ENCODE assay signal across 9 cellular contexts in the genomic region with DNA sequence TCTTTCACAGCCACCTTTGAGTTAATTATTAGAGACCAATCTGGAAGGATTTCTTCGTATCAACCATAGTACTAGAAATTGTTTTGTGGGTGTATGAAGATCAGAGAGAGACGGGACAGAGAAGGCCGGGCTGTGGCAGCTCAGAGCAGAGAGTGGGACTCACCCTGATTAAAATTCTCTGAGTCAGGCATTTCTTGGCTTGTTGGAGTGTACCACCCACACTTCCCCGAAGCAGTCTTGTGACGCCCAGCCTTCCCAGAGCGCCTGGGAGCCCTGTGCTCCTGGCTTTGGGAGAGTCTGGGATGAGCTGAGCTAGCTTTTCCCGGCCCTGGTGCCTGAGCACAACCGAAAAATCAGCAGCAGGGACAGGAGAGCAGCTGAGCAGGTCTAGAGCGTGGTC. TPM values are rescaled to one million over a fixed set of nuclear protein-coding genes. Genes with fewer than 3 reads are reported as not detected.
DNase-seq lines count a peak whose midpoint lies in the region; ATAC-seq and TF ChIP-seq lines count a peak whose summit lies in the region.
"Had no signal": no experiment of that assay in that cellular context is flagged by ENCODE, and none has a peak within 500 bp of the region (broad histone marks: within the 10 kb centered on the region; RNA-seq: fewer than 3 reads in every experiment).

No MANE protein-coding gene starts in this region.

- ATAC-seq in Right ventricle myocardium superior (ENCODE audit: poor library complexity) (peak; percentile 84), HG03354 (IDR thresholded peaks at IDR 0.05; ENCODE audit: poor library complexity, severe bottlenecking, unreplicated experiment) (no peak)
- no peak for ATAC-seq in stimulated activated effector memory CD8-positive, alpha-beta T cell treated with anti-CD3 and anti-CD28 coated beads, Interleukin-12 subunit alpha, Interleukin-12 subunit beta, amount 100 ng/mL, for 72 hours

- peak overlapping the region in 6 of 7 donors; percentile 0 to 79 (median 34) for H3K27ac Mint-ChIP-seq in CD14-positive monocyte
- no peak overlapping the region for H3K27ac Mint-ChIP-seq in stimulated activated effector memory CD8-positive, alpha-beta T cell treated with anti-CD3 and anti-CD28 coated beads, Interleukin-12 subunit alpha, Interleukin-12 subunit beta, amount 100 ng/mL, for 72 hours

- intact Hi-C loops in CD14-positive monocyte (cut with micrococcal nuclease) (no loop called here), Right ventricle myocardium superior (cut with DNase I) (no loop called here), posterior vena cava (cut with DNase I) (loop anchor here in 1 of 2 donors (10.0 kb wide), 1 partner anchor 109 kb away; no protein-coding TSS in a partner anchor)

- H3K4me1 ChIP-seq in BE2C: no peaks in the 10 kb centered on the region

- peaks cover 0 to 4% (median 2%) of the 10 kb centered on the region in 3 donors for H3K27me3 Mint-ChIP-seq in CD14-positive monocyte (ENCODE audit: low read depth in 3 of 3)

- no peaks in the 10 kb centered on the region for H3K27me3 ChIP-seq in BE2C

- peaks cover 13% of the 10 kb centered on the region for H3K4me1 Mint-ChIP-seq in CD14-positive monocyte
- H3K4me1 Mint-ChIP-seq in stimulated activated effector memory CD8-positive, alpha-beta T cell treated with anti-CD3 and anti-CD28 coated beads, Interleukin-12 subunit alpha, Interleukin-12 subunit beta, amount 100 ng/mL, for 72 hours: peaks cover 35% of the 10 kb centered on the region

- H3K36me3 ChIP-seq in BE2C: no peaks in the 10 kb centered on the region

- no peak overlapping the region for H3K4me3 Mint-ChIP-seq in CD14-positive monocyte
- H3K4me3 Mint-ChIP-seq in stimulated activated effector memory CD8-positive, alpha-beta T cell treated with anti-CD3 and anti-CD28 coated beads, Interleukin-12 subunit alpha, Interleukin-12 subunit beta, amount 100 ng/mL, for 72 hours: no peak overlapping the region

- no peak for TF ChIP-seq CTCF in CD14-positive monocyte (IDR thresholded peaks at IDR 0.05)
- TF ChIP-seq CTCF in BE2C (IDR thresholded peaks at IDR 0.05; ENCODE audit: low read depth, low read length): no peak

- DNase-seq in CD14-positive monocyte (ENCODE audit: low spot score) (no peak), amygdala (lab: John Stamatoyannopoulos, UW) (peak in 52 of 56 donors; percentile 23 to 85 (median 58)), Right ventricle myocardium superior (peak; percentile 81), posterior vena cava (ENCODE audit: low spot score) (peak; percentile 96), BE2C (no peak)
- DNase-seq in stimulated activated effector memory CD8-positive, alpha-beta T cell treated with anti-CD3 and anti-CD28 coated beads, Interleukin-12 subunit alpha, Interleukin-12 subunit beta, amount 100 ng/mL, for 72 hours (ENCODE audit: low spot score in 2 of 2): no peak
- DNase-seq in stimulated activated CD4-positive, alpha-beta T cell treated with anti-CD3 and anti-CD28 coated beads, Interleukin-4, amount 100 ng/mL, for 4 hours: no peak
- DNase-seq: NCI-H2029 had no signal

- H3K9me3 ChIP-seq in BE2C: no peaks in the 10 kb centered on the region

- no peak overlapping the region for H3K4me3 ChIP-seq in BE2C (ENCODE audit: low read depth, low read length)

- H3K9me3 Mint-ChIP-seq in CD14-positive monocyte: peaks cover 0 to 2% (median 0%) of the 10 kb centered on the region in 7 donors
- H3K9me3 Mint-ChIP-seq in stimulated activated effector memory CD8-positive, alpha-beta T cell treated with anti-CD3 and anti-CD28 coated beads, Interleukin-12 subunit alpha, Interleukin-12 subunit beta, amount 100 ng/mL, for 72 hours: no peaks in the 10 kb centered on the region

- peaks cover 31 to 51% of the 10 kb centered on the region in 2 donors for H3K36me3 Mint-ChIP-seq in CD14-positive monocyte
- H3K36me3 Mint-ChIP-seq in stimulated activated effector memory CD8-positive, alpha-beta T cell treated with anti-CD3 and anti-CD28 coated beads, Interleukin-12 subunit alpha, Interleukin-12 subunit beta, amount 100 ng/mL, for 72 hours: peaks cover 11% of the 10 kb centered on the region

RNA-seq across cellular contexts. Expression of a gene that starts 19.4 kb away (rescaled TPM):
- 1 to 10 TPM; 4.0 to 5.8 TPM for polyA plus RNA-seq in CD14-positive monocyte
- total RNA-seq in Right ventricle myocardium superior (81.7 TPM), posterior vena cava (10 to 100 TPM; 62.6 to 75.9 TPM)
- 58.2 TPM for polyA plus RNA-seq in BE2C (2012; ENCODE audit: insufficient read depth, insufficient read length, low read depth)

RNA-seq across cellular contexts. Expression of a gene that starts 32.5 kb away (rescaled TPM):
- under 1 TPM; 0.08 to 0.61 TPM for polyA plus RNA-seq in CD14-positive monocyte
- total RNA-seq in Right ventricle myocardium superior (54.3 TPM), posterior vena cava (1 to 10 TPM; 1.2 to 1.6 TPM)
- polyA plus RNA-seq in BE2C (2012; ENCODE audit: insufficient read depth, insufficient read length, low read depth): 1.4 TPM

RNA-seq across cellular contexts. Expression of a gene that starts 38.7 kb away (rescaled TPM):
- not detected for polyA plus RNA-seq in CD14-positive monocyte
- total RNA-seq in Right ventricle myocardium superior (not detected), posterior vena cava (not detected)
- not detected for polyA plus RNA-seq in BE2C (2012; ENCODE audit: insufficient read depth, insufficient read length, low read depth)

RNA-seq across cellular contexts. Expression of a gene that starts 55.0 kb away (rescaled TPM):
- not detected for polyA plus RNA-seq in CD14-positive monocyte
- total RNA-seq in Right ventricle myocardium superior: 99.1 TPM
- 100 to 1,000 TPM; 224 to 328 TPM for total RNA-seq in posterior vena cava
- 31.4 TPM for polyA plus RNA-seq in BE2C (2012; ENCODE audit: insufficient read depth, insufficient read length, low read depth)

Comparison
In these comparisons a context has a peak if more than half of its experiments do, and no peak if none do; other contexts are left out.
1. DNase-seq: peak in amygdala (52 of 56), Right ventricle myocardium superior (single experiment) and posterior vena cava (single experiment); none in CD14-positive monocyte (single experiment), BE2C (single experiment), stimulated activated effector memory CD8-positive, alpha-beta T cell treated with anti-CD3 and anti-CD28 coated beads, Interleukin-12 subunit alpha, Interleukin-12 subunit beta, amount 100 ng/mL, for 72 hours (0 of 2) and stimulated activated CD4-positive, alpha-beta T cell treated with anti-CD3 and anti-CD28 coated beads, Interleukin-4, amount 100 ng/mL, for 4 hours (0 of 2).
2. RNA of a gene that starts 32.5 kb away (total RNA-seq): 54.3 TPM in Right ventricle myocardium superior (single experiment); 1.2 to 1.6 TPM in posterior vena cava; every median in the first group is over 10 times any median in the second.